In genomic region chr21:34073032-34073748, GRCh38 we compare ENCODE assay signal across 8 cellular contexts. TPM values are rescaled to one million over a fixed set of nuclear protein-coding genes. Genes with fewer than 3 reads are reported as not detected.
A peak's percentile ranks its signal among the peaks of the same experiment; 100 is the strongest.
DNase-seq lines count a peak whose midpoint lies in the region; ATAC-seq and TF ChIP-seq lines count a peak whose summit lies in the region.

Gene MRPS6 (plus strand): TSS chr21:34073578. CDS start chr21:34073701, 123 bp downstream.
Gene SLC5A3 (plus strand): TSS chr21:34073578. CDS start chr21:34095199, 21,621 bp downstream.

- DNase-seq in Caco-2 (peak; percentile 91 to 92), HT1080 (ENCODE audit: low read depth) (peak; percentile 67), activated T-cell treated with anti-CD3 and anti-CD28 coated beads for 24 hours (ENCODE audit: low read depth) (peak; percentile 66), epithelial cell of prostate (ENCODE audit: low read depth, low spot score) (no peak)
- peak; percentile 65 to 70 for DNase-seq in stimulated activated CD8-positive, alpha-beta memory T cell treated with anti-CD3 and anti-CD28 coated beads, Interleukin-2, amount 100 ng/mL, for 48 hours (ENCODE audit: low read depth in 2 of 2)

- BruUV-seq in Caco-2 (replicated peaks; lab: Mats Ljungman, UMichigan): no TSS peak

- CTCF ChIA-PET in Caco-2 (lab: Charles Lee): interaction anchor here (0.6 to 1.6 kb wide), 7 partner anchors 10 to 285 kb away, joined by 3 to 9 read pairs (median 4); no protein-coding TSS in a partner anchor

- peak; percentile 69 for ATAC-seq in GM21360 (IDR thresholded peaks at IDR 0.05; ENCODE audit: unreplicated experiment)

- no peaks in the 10 kb centered on the region for H3K9me3 Mint-ChIP-seq in Caco-2 (ENCODE audit: unreplicated experiment)

- H3K4me1 Mint-ChIP-seq in Caco-2 (ENCODE audit: low read depth, unreplicated experiment): peaks cover 32% of the 10 kb centered on the region

- POLR2A ChIA-PET in Caco-2 (lab: Charles Lee): interaction anchor here (0.5 to 2.3 kb wide), 9 partner anchors 33 to 812 kb away, joined by 3 to 7 read pairs (median 3); partner anchors contain the start of gene TMEM50B

- H3K79me2 ChIP-seq in OCI-LY1 (ENCODE audit: insufficient read depth, low read length): peaks cover 42% of the 10 kb centered on the region

- H4K20me1 ChIP-seq in OCI-LY1 (ENCODE audit: insufficient read depth, low read length): no peaks in the 10 kb centered on the region

- peak within 1 kb of the TSS; percentile 86 for H3K4me3 ChIP-seq in Caco-2 (ENCODE audit: low read depth, low read length)
- peak within 1 kb of the TSS; percentile 89 for H3K4me3 ChIP-seq in OCI-LY1 (ENCODE audit: low read depth, low read length, poor library complexity, severe bottlenecking)
- peak within 1 kb of the TSS; percentile 75 for H3K4me3 ChIP-seq in mononuclear cell (ENCODE audit: low read length)

- peaks cover 47% of the 10 kb centered on the region for H3K36me3 Mint-ChIP-seq in Caco-2 (ENCODE audit: insufficient read depth, unreplicated experiment)

- H3K27ac Mint-ChIP-seq in Caco-2 (ENCODE audit: unreplicated experiment): peak within 1 kb of the TSS; percentile 95

- 0 out of 2 replicates have a peak within 1 kb of the TSS, but pooled peaks have one; percentile 1 for H2AFZ ChIP-seq in OCI-LY1 (ENCODE audit: low read length)

- peak in 1 of 2 experiments; percentile 17 for TF ChIP-seq CTCF in Caco-2 (IDR thresholded peaks at IDR 0.05; ENCODE audit: insufficient read depth in 1 of 2, low read depth in 1 of 2, low read length in 1 of 2, severe bottlenecking in 1 of 2, unreplicated experiment in 1 of 2)
- no peak for TF ChIP-seq CTCF in OCI-LY1 (IDR thresholded peaks at IDR 0.05; ENCODE audit: low read length)

- H3K4me1 ChIP-seq in Caco-2 (peaks cover 35% of the 10 kb centered on the region), OCI-LY1 (ENCODE audit: insufficient read depth, low read length, severe bottlenecking) (peaks cover 47% of the 10 kb centered on the region), mononuclear cell (ENCODE audit: insufficient read depth, low read length) (peaks cover 34% of the 10 kb centered on the region)

- H3K36me3 ChIP-seq in Caco-2 (ENCODE audit: control insufficient read depth, insufficient read depth, low read length): no peaks in the 10 kb centered on the region
- peaks cover 36% of the 10 kb centered on the region; the same call in 1 of the 2 replicates for H3K36me3 ChIP-seq in OCI-LY1 (ENCODE audit: insufficient read depth, low read length)

- H3K9me3 ChIP-seq in Caco-2 (no peaks in the 10 kb centered on the region), OCI-LY1 (ENCODE audit: low read length) (no peaks in the 10 kb centered on the region), mononuclear cell (ENCODE audit: low read depth, low read length) (no peaks in the 10 kb centered on the region)

- H3K4me2 ChIP-seq in OCI-LY1 (ENCODE audit: low read length): peak within 1 kb of the TSS; percentile 87

- H3K27ac ChIP-seq in OCI-LY1 (ENCODE audit: low read depth, low read length, poor library complexity, severe bottlenecking) (peak within 1 kb of the TSS; percentile 29), epithelial cell of prostate (peak within 1 kb of the TSS; percentile 71)

- H3K4me3 Mint-ChIP-seq in Caco-2 (ENCODE audit: unreplicated experiment): peak within 1 kb of the TSS; percentile 87

- intact Hi-C loops in Caco-2 (cut with micrococcal nuclease; ENCODE audit: unreplicated experiment): loop anchor here (1.0 to 5.0 kb wide), 2 partner anchors 106 to 126 kb away; no protein-coding TSS in a partner anchor

- peak within 1 kb of the TSS; percentile 88 for H3K9ac ChIP-seq in OCI-LY1 (ENCODE audit: low read length)

- H3K27me3 ChIP-seq in Caco-2 (replicated peaks; ENCODE audit: control insufficient read depth, insufficient read depth, low read length) (no peaks in the 10 kb centered on the region), OCI-LY1 (ENCODE audit: insufficient read depth, low read length) (no peaks in the 10 kb centered on the region), mononuclear cell (ENCODE audit: insufficient read depth, low read length) (no peaks in the 10 kb centered on the region)

- H3F3A ChIP-seq in OCI-LY1 (ENCODE audit: insufficient read depth, low read length): no peaks in the 10 kb centered on the region

- H3K9me2 ChIP-seq in OCI-LY1 (ENCODE audit: low read depth, low read length): no peaks in the 10 kb centered on the region

- no peaks in the 10 kb centered on the region for H3K27me3 Mint-ChIP-seq in Caco-2 (ENCODE audit: insufficient read depth, unreplicated experiment)

RNA-seq across cellular contexts. Expression of gene MRPS6, which starts in this region (rescaled TPM):
- total RNA-seq in Caco-2 (2022) (102 and 104 TPM in 2 replicates), mononuclear cell (5.4 TPM)
- total RNA-seq in HT1080 (2014; rRNA removed; shearing (Covaris generic)): 19.1 and 40.2 TPM in 2 replicates
- 56.6 and 62.6 TPM in 2 replicates for polyA plus RNA-seq in HT1080 (2015; cell fraction: cytosol; rRNA removed)
- 36.4 and 43.9 TPM in 2 replicates for polyA plus RNA-seq in HT1080 (2015; cell fraction: nucleus; rRNA removed)

RNA-seq across cellular contexts. Expression of gene SLC5A3, which starts in this region (rescaled TPM):
- total RNA-seq in Caco-2 (2022) (19.1 and 19.8 TPM in 2 replicates), mononuclear cell (16.6 TPM)
- 9.2 and 12.2 TPM in 2 replicates for total RNA-seq in HT1080 (2014; rRNA removed; shearing (Covaris generic))
- polyA plus RNA-seq in HT1080 (2015; cell fraction: cytosol; rRNA removed): 3.9 and 5.9 TPM in 2 replicates
- polyA plus RNA-seq in HT1080 (2015; cell fraction: nucleus; rRNA removed): 18.7 and 24.9 TPM in 2 replicates
